ENCODE assay signal across 1 cellular context in genomic region chr11:12418019-12418611, GRCh38.
TF ChIP-seq lines count a peak whose summit lies in the region.

No MANE protein-coding gene starts in this region.

TF ChIP-seq in H1, 55 proteins besides CTCF, POLR2A, EP300 and RAD21 (continued from another document):
- no peak for TF ChIP-seq ZNF274 (IDR thresholded peaks at IDR 0.05; ENCODE audit: borderline replicate concordance, extremely low read depth, low read length)
- no peak for TF ChIP-seq PHF8 (conservative IDR thresholded peaks at IDR 0.05; ENCODE audit: low read depth, low read length)
- TF ChIP-seq CBX8 (IDR thresholded peaks at IDR 0.05; ENCODE audit: borderline replicate concordance, low read depth, low read length) = no peak
- no peak for TF ChIP-seq KDM4A (IDR thresholded peaks at IDR 0.05; ENCODE audit: low read depth, low read length, severe bottlenecking)
- TF ChIP-seq SUZ12 (IDR thresholded peaks at IDR 0.05; ENCODE audit: low read length) = no peak
- no peak for TF ChIP-seq NRF1 (IDR thresholded peaks at IDR 0.05; ENCODE audit: low read depth, low read length)
